21 cellular contexts compared by ENCODE assay signal in genomic region chr1:40997096-40997495, GRCh38. TPM values are rescaled to one million over a fixed set of nuclear protein-coding genes. Genes with fewer than 3 reads are reported as not detected.
DNase-seq lines count a peak whose midpoint lies in the region; TF ChIP-seq lines count a peak whose summit lies in the region.
"Had no signal": no experiment of that assay in that cellular context is flagged by ENCODE, and none has a peak within 500 bp of the region (broad histone marks: within the 10 kb centered on the region; RNA-seq: fewer than 3 reads in every experiment).

No MANE protein-coding gene starts in this region.

- H3F3A ChIP-seq in smooth muscle cell (ENCODE audit: low read depth): peaks cover 6% of the 10 kb centered on the region

- H3K4me3 ChIP-seq in smooth muscle cell (no peak overlapping the region), esophagus muscularis mucosa (no peak overlapping the region)
- H3K4me3 ChIP-seq: GM12878 had no signal

- H3K4me2 ChIP-seq in smooth muscle cell: peak overlapping the region; percentile 74

- H3K9ac ChIP-seq in smooth muscle cell (ENCODE audit: low read depth): peak overlapping the region; percentile 42

- no peaks in the 10 kb centered on the region for H3K79me2 ChIP-seq in smooth muscle cell (ENCODE audit: low read depth)

- TF ChIP-seq POLR2A in esophagus muscularis mucosa (IDR thresholded peaks at IDR 0.05; ENCODE audit: low read depth): no peak

- intact Hi-C loops in esophagus muscularis mucosa (cut with DNase I): no loop called here

- peaks cover 5% of the 10 kb centered on the region for H3K4me1 ChIP-seq in smooth muscle cell (ENCODE audit: low read depth)
- peaks cover 0 to 7% (median 4%) of the 10 kb centered on the region in 4 donors for H3K4me1 ChIP-seq in esophagus muscularis mucosa
- H3K4me1 ChIP-seq: BE2C had no signal

- no peak for TF ChIP-seq EP300 in esophagus muscularis mucosa (IDR thresholded peaks at IDR 0.05)

- H3K36me3 ChIP-seq in smooth muscle cell (ENCODE audit: low read depth) (peaks cover 26% of the 10 kb centered on the region), esophagus muscularis mucosa (peaks cover 32 to 97% (median 75%) of the 10 kb centered on the region in 4 donors)

- H3K27ac ChIP-seq in smooth muscle cell (ENCODE audit: low read depth) (peak overlapping the region; percentile 82), esophagus muscularis mucosa (replicated peaks in 1 of 4) (no peak overlapping the region)
- H3K27ac ChIP-seq: HL-60 had no signal

- DNase-seq in NCI-H82 treated with DMSO at 0.1 percent for 48 hours (lab: John Stamatoyannopoulos, UW; ENCODE audit: unreplicated experiment) (peak; percentile 45), amniotic epithelial cell (ENCODE audit: low read depth) (peak; percentile 76), smooth muscle cell (lab: John Stamatoyannopoulos, UW; ENCODE audit: unreplicated experiment) (no peak), NCI-H1048 (lab: John Stamatoyannopoulos, UW) (no peak), esophagus muscularis mucosa (ENCODE audit: extremely low spot score) (no peak), H4 (ENCODE audit: low spot score) (no peak)
- DNase-seq: ACHN; BE2C; C1 segment of cervical spinal cord; CD4-positive, CD25-positive, alpha-beta regulatory T cell; CD8-positive, alpha-beta memory T cell; COR-L47; DMS 273 treated with DMSO at 0.1 percent for 48 hours; DMS53; DND-41; EL; GOT3; H9 had no signal

- 34% methylated on average over 8 of the region's 8 CpGs for WGBS in smooth muscle cell (ENCODE audit: low lambda C conversion rate)
- 95% methylated on average over 8 of the region's 8 CpGs for WGBS in esophagus muscularis mucosa

- H4K20me1 ChIP-seq in smooth muscle cell (ENCODE audit: low read depth): peaks cover 82% of the 10 kb centered on the region

- TF ChIP-seq CTCF in smooth muscle cell (IDR thresholded peaks at IDR 0.05; ENCODE audit: borderline replicate concordance, insufficient read depth, poor library complexity, severe bottlenecking) (no peak), esophagus muscularis mucosa (IDR thresholded peaks at IDR 0.05) (no peak)

- no peak overlapping the region for H2AFZ ChIP-seq in smooth muscle cell (ENCODE audit: low read depth)

- H3K27me3 ChIP-seq in smooth muscle cell (ENCODE audit: low read depth) (no peaks in the 10 kb centered on the region), esophagus muscularis mucosa (no peaks in the 10 kb centered on the region)
- H3K27me3 ChIP-seq: BE2C had no signal

- H3K9me3 ChIP-seq in smooth muscle cell (replicated peaks; ENCODE audit: low read depth) (no peaks in the 10 kb centered on the region), esophagus muscularis mucosa (no peaks in the 10 kb centered on the region)
- H3K9me3 ChIP-seq: BE2C had no signal

RNA-seq across cellular contexts. Expression of gene CTPS1, which starts 17.6 kb away (rescaled TPM):
- total RNA-seq in smooth muscle cell: 20.9 and 35.9 TPM in 2 replicates
- polyA plus RNA-seq in smooth muscle cell: 24.4 and 35.5 TPM in 2 replicates
- total RNA-seq in esophagus muscularis mucosa: 10 to 100 TPM; 26.6 to 38.6 (median 32.7) TPM
- 38.7 and 56.2 TPM in 2 replicates for total RNA-seq in H4 (2014; rRNA removed; shearing (Covaris generic))

RNA-seq across cellular contexts. Expression of gene SLFNL1, which starts 24.4 kb away (rescaled TPM):
- total RNA-seq in smooth muscle cell: 0.22 and 0.58 TPM in 2 replicates
- polyA plus RNA-seq in smooth muscle cell: 0.58 and 1.4 TPM in 2 replicates
- under 1 TPM; 0.17 to 0.52 (median 0.47) TPM for total RNA-seq in esophagus muscularis mucosa
- not detected in 2 replicates for total RNA-seq in H4 (2014; rRNA removed; shearing (Covaris generic))
- total RNA-seq: HT1080 had no signal

Comparison
In these comparisons a context has a peak if more than half of its experiments do, and no peak if none do; other contexts are left out.
1. DNase-seq: peak in NCI-H82 treated with DMSO at 0.1 percent for 48 hours (single experiment) and amniotic epithelial cell (single experiment); none in smooth muscle cell (single experiment), NCI-H1048 (single experiment), esophagus muscularis mucosa (single experiment) and H4 (single experiment).